Comparison of ENCODE assay signal across 8 cellular contexts in the genomic region with DNA sequence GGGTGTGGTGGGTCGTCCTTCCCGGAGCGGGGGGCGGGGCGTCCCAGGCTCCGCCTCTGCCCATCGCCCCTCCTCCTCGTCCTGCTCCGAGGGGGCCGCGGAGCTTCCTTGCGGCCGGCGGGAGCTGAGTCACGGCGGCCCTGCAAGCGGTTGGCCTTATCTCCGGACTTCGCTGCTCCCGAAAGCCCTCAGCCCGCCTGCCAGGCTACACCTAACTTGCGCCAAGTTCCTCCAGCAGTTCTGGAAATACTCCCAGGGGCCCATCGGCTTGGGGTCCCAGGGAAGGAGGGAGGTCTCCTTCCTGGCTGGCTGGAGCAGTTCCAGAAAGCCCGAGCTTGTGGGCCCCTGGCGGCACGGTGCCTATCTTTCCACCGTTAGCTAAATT. TPM values are rescaled to one million over a fixed set of nuclear protein-coding genes. Genes with fewer than 3 reads are reported as not detected.
DNase-seq lines count a peak whose midpoint lies in the region; ATAC-seq and TF ChIP-seq lines count a peak whose summit lies in the region.

No MANE protein-coding gene starts in this region.

- H3K27ac ChIP-seq in Karpas-422 (ENCODE audit: low read length) (no peak overlapping the region), ascending aorta (peak overlapping the region; percentile 94 to 98), right cardiac atrium (ENCODE audit: low read length) (peak overlapping the region; percentile 98), rectal smooth muscle tissue (ENCODE audit: low read depth, low read length) (peak overlapping the region; percentile 98)

- H3K9ac ChIP-seq in Karpas-422 (ENCODE audit: low read length) (peak overlapping the region; percentile 63), rectal smooth muscle tissue (ENCODE audit: low read length) (peak overlapping the region; percentile 80)

- H3K9me2 ChIP-seq in Karpas-422 (replicated peaks; ENCODE audit: insufficient read depth, low read length): no peaks in the 10 kb centered on the region

- peak overlapping the region; percentile 91; the same call in 1 of the 2 replicates for H2AFZ ChIP-seq in Karpas-422 (ENCODE audit: low read length)

- peak; percentile 78 for ATAC-seq in GM21737 (IDR thresholded peaks at IDR 0.05; ENCODE audit: unreplicated experiment)
- ATAC-seq in right cardiac atrium: peak; percentile 91
- ATAC-seq in GM18519 (IDR thresholded peaks at IDR 0.05; ENCODE audit: low FRiP score, unreplicated experiment): no peak

- H3K4me2 ChIP-seq in Karpas-422 (ENCODE audit: low read depth, low read length, poor library complexity, severe bottlenecking): peak overlapping the region; percentile 71

- peak overlapping the region; percentile 61 for H3K4me3 ChIP-seq in Karpas-422 (ENCODE audit: low read length)
- H3K4me3 ChIP-seq in ascending aorta: peak overlapping the region; percentile 64 to 68
- H3K4me3 ChIP-seq in right cardiac atrium (ENCODE audit: low read length): peak overlapping the region; percentile 51
- H3K4me3 ChIP-seq in rectal smooth muscle tissue (ENCODE audit: low read length): peak overlapping the region; percentile 85

- WGBS in right cardiac atrium: under 1% methylated on average over 27 of the region's 27 CpGs

- peak; percentile 93 for DNase-seq in ELR (ENCODE audit: low read depth)
- DNase-seq in Karpas-422: no peak
- peak; percentile 93 for DNase-seq in SW480 (ENCODE audit: low spot score)
- DNase-seq in ascending aorta (ENCODE audit: low spot score in 2 of 2): peak; percentile 52 to 94
- DNase-seq in right cardiac atrium: peak; percentile 94 to 97 (median 96)

- no peaks in the 10 kb centered on the region for H3K36me3 ChIP-seq in Karpas-422 (ENCODE audit: insufficient read depth, low read length)
- H3K36me3 ChIP-seq in ascending aorta: no peaks in the 10 kb centered on the region
- H3K36me3 ChIP-seq in rectal smooth muscle tissue (ENCODE audit: control insufficient read depth, insufficient read depth, low read length): no peaks in the 10 kb centered on the region

- H3K9me3 ChIP-seq in Karpas-422 (ENCODE audit: low read length): no peaks in the 10 kb centered on the region
- H3K9me3 ChIP-seq in ascending aorta: no peaks in the 10 kb centered on the region
- no peaks in the 10 kb centered on the region for H3K9me3 ChIP-seq in right cardiac atrium (ENCODE audit: control insufficient read depth, low read length)

- H3K27me3 ChIP-seq in Karpas-422 (ENCODE audit: low read length): no peaks in the 10 kb centered on the region; the same call in 1 of the 2 replicates
- H3K27me3 ChIP-seq in ascending aorta: no peaks in the 10 kb centered on the region
- H3K27me3 ChIP-seq in right cardiac atrium (ENCODE audit: control insufficient read depth, insufficient read depth): no peaks in the 10 kb centered on the region
- no peaks in the 10 kb centered on the region for H3K27me3 ChIP-seq in rectal smooth muscle tissue (ENCODE audit: control insufficient read depth, insufficient read depth, low read length)

- intact Hi-C loops in ascending aorta (cut with DNase I): loop anchor here (1.0 to 2.0 kb wide), 2 partner anchors 37 to 59 kb away; a partner anchor contains a TSS
- intact Hi-C loops in right cardiac atrium (cut with DNase I): loop anchor here (2.0 to 10.0 kb wide), 6 partner anchors 41 to 109 kb away; a partner anchor contains a TSS

- no peaks in the 10 kb centered on the region for H4K20me1 ChIP-seq in Karpas-422 (ENCODE audit: insufficient read depth, low read depth, low read length)

- H3K79me2 ChIP-seq in Karpas-422 (ENCODE audit: low read length): no peaks in the 10 kb centered on the region

- H3K4me1 ChIP-seq in Karpas-422 (ENCODE audit: low read length) (peaks cover 22% of the 10 kb centered on the region), ascending aorta (peaks cover 6 to 22% of the 10 kb centered on the region in 2 donors), right cardiac atrium (ENCODE audit: control insufficient read depth, insufficient read depth, low read length) (peaks cover 15% of the 10 kb centered on the region), rectal smooth muscle tissue (ENCODE audit: control insufficient read depth, insufficient read depth, low read length) (peaks cover 6% of the 10 kb centered on the region)

- no peak for TF ChIP-seq CTCF in ascending aorta (IDR thresholded peaks at IDR 0.05)

RNA-seq across cellular contexts. Expression of a gene that starts 54.2 kb away (rescaled TPM):
- total RNA-seq in Karpas-422 (2014; rRNA removed; shearing (Covaris generic); ENCODE audit: low replicate concordance): 51.7 and 58.7 TPM in 2 replicates
- 6.0 TPM for total RNA-seq in ascending aorta
- 10 to 100 TPM; 33.5 to 42.0 (median 37.5) TPM for total RNA-seq in right cardiac atrium
- 71.3 TPM for polyA plus RNA-seq in right cardiac atrium

RNA-seq across cellular contexts. Expression of a gene that starts 59.6 kb away (rescaled TPM):
- total RNA-seq in Karpas-422 (2014; rRNA removed; shearing (Covaris generic); ENCODE audit: low replicate concordance): 82.1 and 139 TPM in 2 replicates
- total RNA-seq in ascending aorta: 70.9 TPM
- 10 to 100 TPM; 45.5 to 51.6 (median 48.3) TPM for total RNA-seq in right cardiac atrium
- polyA plus RNA-seq in right cardiac atrium: 18.6 TPM
